Comparison of ENCODE assay signal across 33 cellular contexts in the genomic region with DNA sequence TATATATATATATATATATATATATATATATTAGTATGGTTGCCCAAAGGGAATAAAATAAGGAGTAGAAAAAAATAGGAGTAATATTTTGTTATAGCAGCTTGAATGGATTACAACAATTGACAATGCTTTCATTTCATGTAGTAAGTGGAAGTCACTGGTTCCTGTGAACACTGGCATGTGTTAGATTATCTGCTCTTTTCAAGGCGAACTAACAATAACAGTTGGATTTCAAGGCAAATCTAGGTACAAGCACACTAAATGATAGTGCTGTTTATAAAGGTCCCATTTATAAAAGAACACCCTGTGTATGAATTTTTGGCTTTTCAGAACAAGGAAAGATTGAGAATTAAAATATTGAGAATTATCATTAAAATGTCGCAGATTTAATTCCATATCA.
DNase-seq lines count a peak whose midpoint lies in the region; ATAC-seq and TF ChIP-seq lines count a peak whose summit lies in the region.
"Had no signal": no experiment of that assay in that cellular context is flagged by ENCODE, and none has a peak within 500 bp of the region (broad histone marks: within the 10 kb centered on the region; RNA-seq: fewer than 3 reads in every experiment).

No MANE protein-coding gene starts in this region.

- H2AFZ ChIP-seq in OCI-LY3 (ENCODE audit: low read depth, low read length): peak overlapping the region; percentile 41; the same call in 1 of the 2 replicates

- no peaks in the 10 kb centered on the region for H3K9me3 ChIP-seq in OCI-LY3 (ENCODE audit: insufficient read depth, low read length)
- H3K9me3 ChIP-seq: A549; BE2C; BLaER1; BLaER1 treated with 17β-estradiol and CSF1 and Interleukin-3, amounts not matched to agents 10 nM and 100 nM; Caco-2 had no signal

- TF ChIP-seq CTCF in OCI-LY3 (IDR thresholded peaks at IDR 0.05; ENCODE audit: low read depth, low read length): no peak

- no peak for ATAC-seq in GM18861 (IDR thresholded peaks at IDR 0.05; ENCODE audit: unreplicated experiment)
- ATAC-seq in HG03139 (IDR thresholded peaks at IDR 0.05; ENCODE audit: unreplicated experiment): no peak
- ATAC-seq: A549; CD8-positive, alpha-beta T cell had no signal

- DNase-seq in NCI-H82 (lab: John Stamatoyannopoulos, UW) (peak; percentile 3), NCI-H82 treated with DMSO at 0.1 percent for 48 hours (lab: John Stamatoyannopoulos, UW; ENCODE audit: unreplicated experiment) (no peak), NCI-H69 (lab: John Stamatoyannopoulos, UW) (peak; percentile 2), pons (ENCODE audit: low spot score) (peak; percentile 7), COLO829 (ENCODE audit: low spot score) (no peak)
- DNase-seq: 8988T; ACHN; AML-193; BE2C; C1 segment of cervical spinal cord; Caco-2; Calu3; CD4-positive, alpha-beta memory T cell; CD4-positive, alpha-beta T cell; CD4-positive, CD25-positive, alpha-beta regulatory T cell; CD8-positive, alpha-beta memory T cell; CD8-positive, alpha-beta T cell; COR-L47; DMS 273 treated with DMSO at 0.1 percent for 48 hours; DMS153; DMS53; DMS79; DMS79 treated with DMSO at 0.1 percent for 48 hours; DND-41; EL had no signal

- H3K4me3 ChIP-seq in OCI-LY3 (ENCODE audit: low read length): no peak overlapping the region
- H3K4me3 ChIP-seq: A549; BLaER1; BLaER1 treated with 17β-estradiol and CSF1 and Interleukin-3, amounts not matched to agents 10 nM and 100 nM had no signal

- H4K20me1 ChIP-seq in OCI-LY3 (ENCODE audit: insufficient read depth, low read length): no peaks in the 10 kb centered on the region
- H4K20me1 ChIP-seq: BLaER1; BLaER1 treated with 17β-estradiol and CSF1 and Interleukin-3, amounts not matched to agents 10 nM and 100 nM had no signal

- peaks cover 20% of the 10 kb centered on the region for H3K4me1 ChIP-seq in OCI-LY3 (ENCODE audit: low read length)
- H3K4me1 ChIP-seq: BE2C; BLaER1; BLaER1 treated with 17β-estradiol and CSF1 and Interleukin-3, amounts not matched to agents 10 nM and 100 nM; Caco-2 had no signal

- no peaks in the 10 kb centered on the region for H3K36me3 ChIP-seq in OCI-LY3 (replicated peaks; ENCODE audit: low read depth, low read length)
- H3K36me3 ChIP-seq: BE2C; BLaER1; BLaER1 treated with 17β-estradiol and CSF1 and Interleukin-3, amounts not matched to agents 10 nM and 100 nM had no signal

- H3K27me3 ChIP-seq in OCI-LY3 (ENCODE audit: low read depth, low read length): no peaks in the 10 kb centered on the region
- H3K27me3 ChIP-seq: BE2C; BLaER1; BLaER1 treated with 17β-estradiol and CSF1 and Interleukin-3, amounts not matched to agents 10 nM and 100 nM had no signal

- no peak overlapping the region for H3K9ac ChIP-seq in OCI-LY3 (ENCODE audit: low read length)
- H3K9ac ChIP-seq: BLaER1; BLaER1 treated with 17β-estradiol and CSF1 and Interleukin-3, amounts not matched to agents 10 nM and 100 nM had no signal

- H3K4me2 ChIP-seq in OCI-LY3 (ENCODE audit: low read length): peak overlapping the region; percentile 19
- H3K4me2 ChIP-seq: A549; BLaER1; BLaER1 treated with 17β-estradiol and CSF1 and Interleukin-3, amounts not matched to agents 10 nM and 100 nM had no signal

- peak overlapping the region; percentile 27; the same call in 1 of the 2 replicates for H3K27ac ChIP-seq in OCI-LY3 (ENCODE audit: low read length)
- H3K27ac ChIP-seq: 22Rv1; A549; BLaER1; BLaER1 treated with 17β-estradiol and CSF1 and Interleukin-3, amounts not matched to agents 10 nM and 100 nM; C4-2B had no signal

- H3K79me2 ChIP-seq in OCI-LY3 (ENCODE audit: low read length): no peaks in the 10 kb centered on the region

Comparison
In these comparisons a context has a peak if more than half of its experiments do, and no peak if none do; other contexts are left out.
1. DNase-seq: peak in NCI-H82 (single experiment), NCI-H69 (single experiment) and pons (single experiment); none in NCI-H82 treated with DMSO at 0.1 percent for 48 hours (single experiment) and COLO829 (single experiment).